ENCODE assay signal across 8 cellular contexts in genomic region chr10:69449841-69450240, GRCh38. TPM values are rescaled to one million over a fixed set of nuclear protein-coding genes. Genes with fewer than 3 reads are reported as not detected.
A peak's percentile ranks its signal among the peaks of the same experiment; 100 is the strongest.
DNase-seq lines count a peak whose midpoint lies in the region; ATAC-seq and TF ChIP-seq lines count a peak whose summit lies in the region.

No MANE protein-coding gene starts in this region.

- no peak for TF ChIP-seq EP300 in sigmoid colon (IDR thresholded peaks at IDR 0.05)

- DNase-seq in DMS153 (lab: John Stamatoyannopoulos, UW), result peak; percentile 88
- DNase-seq in RKO (ENCODE audit: low spot score), result peak; percentile 74
- DNase-seq in adipocyte (ENCODE audit: low read depth), result peak; percentile 44
- DNase-seq in hepatic stellate cell (ENCODE audit: low spot score), result peak; percentile 43
- DNase-seq in sigmoid colon, result peak; percentile 82

- intact Hi-C loops in sigmoid colon (cut with DNase I), result loop anchor here (5.0 kb wide), 2 partner anchors 42 to 52 kb away; no protein-coding TSS in a partner anchor

- H3K9ac ChIP-seq in adipocyte (ENCODE audit: low read length), result peak overlapping the region; percentile 72

- H3K4me1 ChIP-seq in adipocyte (ENCODE audit: control insufficient read depth, insufficient read depth, low read length), result peaks cover 53% of the 10 kb centered on the region
- H3K4me1 ChIP-seq in sigmoid colon, result peaks cover 0 to 65% (median 62%) of the 10 kb centered on the region in 4 donors

- peak in 3 of 4 experiments; percentile 58 to 79 (median 66) for TF ChIP-seq CTCF in sigmoid colon (IDR thresholded peaks at IDR 0.05)

- TF ChIP-seq POLR2A in sigmoid colon (IDR thresholded peaks at IDR 0.05), result no peak

- peak overlapping the region; percentile 85 to 93 (median 92) for H3K27ac ChIP-seq in sigmoid colon

- H3K4me3 ChIP-seq in adipocyte (ENCODE audit: low read length), result no peak overlapping the region
- H3K4me3 ChIP-seq in sigmoid colon, result no peak overlapping the region

- peak; percentile 44 for ATAC-seq in HG02610 (IDR thresholded peaks at IDR 0.05; ENCODE audit: unreplicated experiment)
- no peak for ATAC-seq in GM21526 (IDR thresholded peaks at IDR 0.05; ENCODE audit: low FRiP score, unreplicated experiment)
- ATAC-seq in HG02973 (IDR thresholded peaks at IDR 0.05; ENCODE audit: unreplicated experiment), result no peak

- peaks cover 9% of the 10 kb centered on the region for H3K27me3 ChIP-seq in adipocyte (replicated peaks; ENCODE audit: control insufficient read depth, insufficient read depth, low read length)
- no peaks in the 10 kb centered on the region for H3K27me3 ChIP-seq in sigmoid colon

- H3K9me3 ChIP-seq in adipocyte (ENCODE audit: control insufficient read depth, low read length) (no peaks in the 10 kb centered on the region), sigmoid colon (no peaks in the 10 kb centered on the region)

- no peaks in the 10 kb centered on the region for H3K36me3 ChIP-seq in adipocyte (ENCODE audit: control insufficient read depth, insufficient read depth, low read length, severe bottlenecking)
- no peaks in the 10 kb centered on the region for H3K36me3 ChIP-seq in sigmoid colon

- WGBS in sigmoid colon, 2 donors, result 4 to 10% methylated on average over 1 of the region's 1 CpG

RNA-seq across cellular contexts. Expression of gene TSPAN15, which starts 1.4 kb away (rescaled TPM):
- total RNA-seq in sigmoid colon, result 10 to 100 TPM; 55.4 to 76.4 (median 67.4) TPM
- polyA plus RNA-seq in sigmoid colon, result 100 to 1,000 TPM in 1 of 3 donors, 10 to 100 TPM in 2; 43.0 to 100 (median 70.9) TPM

RNA-seq across cellular contexts. Expression of gene TACR2, which starts 33.1 kb away (rescaled TPM):
- total RNA-seq in sigmoid colon, result 100 to 1,000 TPM; 161 to 184 (median 170) TPM
- 10 to 100 TPM in 1 of 3 donors, 1 to 10 TPM in 1, not detected in 1; 6.0 to 14.4 TPM for polyA plus RNA-seq in sigmoid colon
